Comparison of ENCODE assay signal across 10 cellular contexts in genomic region chr2:101998556-101999121, GRCh38. TPM values are rescaled to one million over a fixed set of nuclear protein-coding genes. Genes with fewer than 3 reads are reported as not detected.
DNase-seq lines count a peak whose midpoint lies in the region; ATAC-seq, FAIRE-seq and TF ChIP-seq lines count a peak whose summit lies in the region.
"Had no signal": no experiment of that assay in that cellular context is flagged by ENCODE, and none has a peak within 500 bp of the region (broad histone marks: within the 10 kb centered on the region; RNA-seq: fewer than 3 reads in every experiment).

No MANE protein-coding gene starts in this region.

- no TSS peak for BruUV-seq in GM12878 (replicated peaks; lab: Mats Ljungman, UMichigan)

- no peaks in the 10 kb centered on the region for H3K79me2 ChIP-seq in Loucy (ENCODE audit: insufficient read depth, low read length)
- no peaks in the 10 kb centered on the region; the same call in 1 of the 2 replicates for H3K79me2 ChIP-seq in GM12878 (ENCODE audit: control insufficient read depth, insufficient read depth, low read length)
- H3K79me2 ChIP-seq in smooth muscle cell (ENCODE audit: low read depth) = no peaks in the 10 kb centered on the region

- RAD21 ChIA-PET in GM12878 (lab: Charles Lee; ENCODE audit: unreplicated experiment) = interaction anchor here (0.8 to 4.3 kb wide), 10 partner anchors 8 to 242 kb away, joined by 3 to 59 read pairs (median 12); no protein-coding TSS in a partner anchor

- H3F3A ChIP-seq in Loucy (ENCODE audit: low read depth) (no peaks in the 10 kb centered on the region), smooth muscle cell (ENCODE audit: low read depth) (no peaks in the 10 kb centered on the region)

- POLR2A ChIA-PET in GM12878 (lab: Charles Lee) = interaction anchor here (0.5 to 1.6 kb wide), 4 partner anchors 10 to 242 kb away, joined by 3 to 7 read pairs (median 3); no protein-coding TSS in a partner anchor

- H2AFZ ChIP-seq in Loucy (ENCODE audit: low read length) = no peak overlapping the region
- H2AFZ ChIP-seq in GM12878 (ENCODE audit: control insufficient read depth, low read depth, low read length) = peak overlapping the region; percentile 33; the same call in 1 of the 2 replicates
- no peak overlapping the region for H2AFZ ChIP-seq in smooth muscle cell (ENCODE audit: low read depth)

- in situ Hi-C loops in GM12878 (cut with MboI) = no loop called here

- H3K4me2 ChIP-seq in Loucy (ENCODE audit: low read depth, low read length, poor library complexity, severe bottlenecking) (no peak overlapping the region), GM12878 (ENCODE audit: control insufficient read depth, insufficient read depth) (no peak overlapping the region; the same call in 1 of the 2 replicates), smooth muscle cell (no peak overlapping the region)

- peak overlapping the region; percentile 50; the same call in 1 of the 2 replicates for H3K27ac ChIP-seq in GM12878 (ENCODE audit: control insufficient read depth, insufficient read depth)
- no peak overlapping the region for H3K27ac ChIP-seq in smooth muscle cell (ENCODE audit: low read depth)

- intact Hi-C loops in GM12878 (cut with micrococcal nuclease; ENCODE audit: unreplicated experiment) = no loop called here

- TF ChIP-seq RAD21 in GM12878 (IDR thresholded peaks at IDR 0.05; ENCODE audit: insufficient read depth, low read depth, low read length) = no peak

- DNase-seq in activated effector memory CD4-positive, alpha-beta T cell treated with anti-CD3 and anti-CD28 coated beads, Interleukin-2, amount 50 U/mL, for 16 hours = peak; percentile 69
- DNase-seq in activated effector memory CD4-positive, alpha-beta T cell treated with Interleukin-2 at 50 U/mL for 16 hours = no peak
- DNase-seq in GM12878 (ENCODE audit: low read depth, low spot score) (no peak), C1 segment of cervical spinal cord (lab: John Stamatoyannopoulos, UW) (no peak), smooth muscle cell (lab: John Stamatoyannopoulos, UW; ENCODE audit: unreplicated experiment) (no peak)
- no peak for DNase-seq in stimulated activated naive CD8-positive, alpha-beta T cell treated with anti-CD3 and anti-CD28 coated beads, Interleukin-15, Interleukin-2, amounts not matched to agents 100 U/mL and 50 U/mL, for 24 hours
- DNase-seq: natural killer cell, NCI-H446 had no signal

- no peak for TF ChIP-seq EP300 in GM12878 (IDR thresholded peaks at IDR 0.05; ENCODE audit: borderline replicate concordance in 1 of 2, control insufficient read depth in 1 of 2, low read depth in 2 of 2, low read length in 2 of 2)

- 14% methylated on average over 3 of the region's 3 CpGs for WGBS in GM12878 (ENCODE audit: insufficient coverage, insufficient replicate concordance, low lambda C conversion rate, missing lambda C conversion rate)
- WGBS in smooth muscle cell (ENCODE audit: low lambda C conversion rate) = 87% methylated on average over 3 of the region's 3 CpGs

- no peaks in the 10 kb centered on the region for H3K9me2 ChIP-seq in Loucy (replicated peaks; ENCODE audit: low read depth, low read length)

- H3K4me1 ChIP-seq in Loucy (ENCODE audit: insufficient read depth, low read length, poor library complexity, severe bottlenecking) (no peaks in the 10 kb centered on the region), GM12878 (ENCODE audit: control insufficient read depth, insufficient read depth, low read length) (peaks cover 6% of the 10 kb centered on the region), smooth muscle cell (ENCODE audit: low read depth) (no peaks in the 10 kb centered on the region)

- H3K4me3 ChIP-seq in Loucy (ENCODE audit: low read length, poor library complexity, severe bottlenecking) (no peak overlapping the region), GM12878 (no peak overlapping the region), smooth muscle cell (no peak overlapping the region)

- no peaks in the 10 kb centered on the region for H4K20me1 ChIP-seq in Loucy (ENCODE audit: insufficient read depth, low read length, poor library complexity, severe bottlenecking)
- H4K20me1 ChIP-seq in GM12878 (ENCODE audit: control insufficient read depth, insufficient read depth) = no peaks in the 10 kb centered on the region
- no peaks in the 10 kb centered on the region for H4K20me1 ChIP-seq in smooth muscle cell (ENCODE audit: low read depth)

- H3K27me3 ChIP-seq in Loucy (ENCODE audit: insufficient read depth, low read length, poor library complexity, severe bottlenecking) = no peaks in the 10 kb centered on the region
- H3K27me3 ChIP-seq in GM12878 (replicated peaks in 1 of 2; ENCODE audit: control insufficient read depth in 2 of 2, insufficient read depth in 2 of 2, low read length in 1 of 2) = no peaks in the 10 kb centered on the region; a peak in 2 of 4 replicates
- H3K27me3 ChIP-seq in smooth muscle cell (ENCODE audit: low read depth) = peaks cover 13% of the 10 kb centered on the region

- SMC1A ChIA-PET in GM12878 (lab: Charles Lee; ENCODE audit: uncharacterized antibody, unreplicated experiment) = interaction anchor here (0.8 to 4.8 kb wide), 20 partner anchors 8 to 996 kb away, joined by 3 to 64 read pairs (median 6); no protein-coding TSS in a partner anchor

- FAIRE-seq in GM12878 (lab: Jason Lieb, UNC) = no peak

- CTCF ChIA-PET in GM12878 (lab: Yijun Ruan, JAX) = interaction anchor here (1.0 to 4.3 kb wide), 13 partner anchors 9 to 242 kb away, joined by 3 to 71 read pairs (median 6); no protein-coding TSS in a partner anchor

- H3K9ac ChIP-seq in Loucy (ENCODE audit: low read depth, low read length, poor library complexity, severe bottlenecking) = no peak overlapping the region
- H3K9ac ChIP-seq in GM12878 (ENCODE audit: control insufficient read depth, insufficient read depth, low read length) = no peak overlapping the region
- H3K9ac ChIP-seq in smooth muscle cell (ENCODE audit: low read depth) = no peak overlapping the region

- TF ChIP-seq CTCF in Loucy (conservative IDR thresholded peaks at IDR 0.05; ENCODE audit: low read length) (peak; percentile 37), GM12878 (IDR thresholded peaks at IDR 0.05 in 2 of 3, conservative IDR thresholded peaks at IDR 0.05 in 1 of 3; ENCODE audit: control insufficient read depth in 2 of 3, extremely low read depth in 1 of 3, insufficient read depth in 1 of 3, low read depth in 3 of 3, low read length in 3 of 3) (no peak; a peak in 1 of 6 replicates), smooth muscle cell (IDR thresholded peaks at IDR 0.05; ENCODE audit: borderline replicate concordance, insufficient read depth, poor library complexity, severe bottlenecking) (no peak)

- H3K9me3 ChIP-seq in Loucy (ENCODE audit: insufficient read depth, low read depth, low read length) = no peaks in the 10 kb centered on the region
- H3K9me3 ChIP-seq in GM12878 (replicated peaks; ENCODE audit: control insufficient read depth, insufficient read depth, low read length) = no peaks in the 10 kb centered on the region
- no peaks in the 10 kb centered on the region for H3K9me3 ChIP-seq in smooth muscle cell (replicated peaks; ENCODE audit: low read depth)

- no peak for TF ChIP-seq POLR2A in GM12878 (IDR thresholded peaks at IDR 0.05; ENCODE audit: low read depth, low read length)

- H3K36me3 ChIP-seq in Loucy (ENCODE audit: insufficient read depth, low read length) = no peaks in the 10 kb centered on the region
- no peaks in the 10 kb centered on the region for H3K36me3 ChIP-seq in GM12878 (ENCODE audit: control insufficient read depth in 2 of 2, insufficient read depth in 2 of 2, low read length in 1 of 2)
- H3K36me3 ChIP-seq in smooth muscle cell (ENCODE audit: low read depth) = no peaks in the 10 kb centered on the region

- peak; percentile 71 for ATAC-seq in GM12878
- ATAC-seq in stimulated activated naive CD8-positive, alpha-beta T cell treated with anti-CD3 and anti-CD28 coated beads, Interleukin-15, Interleukin-2, amounts not matched to agents 100 U/mL and 50 U/mL, for 24 hours = peak; percentile 65
- ATAC-seq in GM19324 (IDR thresholded peaks at IDR 0.05; ENCODE audit: low FRiP score, unreplicated experiment) = no peak
- ATAC-seq: natural killer cell had no signal

RNA-seq across cellular contexts. Expression of gene IL1R2, which starts 6.9 kb away (rescaled TPM):
- 2.3 and 4.4 TPM in 2 replicates for total RNA-seq in GM12878 (2013; cell fraction: nucleolus; rRNA removed)
- total RNA-seq in GM12878 (2014; rRNA removed) (0.33 and 1.4 TPM in 2 replicates), GM12878 (2014; rRNA removed; fragmentation: Illumina TruSeq; extraction: Trizol) (0.41 and 0.54 TPM in 2 replicates), GM12878 (2021) (0.35 and 0.64 TPM in 2 replicates), smooth muscle cell (0.90 and 4.2 TPM in 2 replicates)
- 3.1 TPM for polyA plus RNA-seq in GM12878 (2011; ENCODE audit: low read depth)
- polyA plus RNA-seq in GM12878 (2011; rRNA removed) (6.4 and 7.1 TPM in 2 replicates), GM12878 (2014; fragmentation: Illumina TruSeq; extraction: Trizol) (0.53 and 0.71 TPM in 2 replicates), GM12878 (2014; fragmentation: Nextera tagmentation; extraction: Ambion mirVana) (under 1 TPM; 0.44 to 0.60 TPM), GM12878 (2014; rRNA removed) (0.36 and 0.55 TPM in 2 replicates), GM12878 (2016; fragmentation: Nextera tagmentation; extraction: Ambion mirVana) (1 to 10 TPM; 2.2 to 2.6 TPM), smooth muscle cell (0.42 and 0.78 TPM in 2 replicates)
- polyA plus RNA-seq in GM12878 (2011; cell fraction: cytosol; rRNA removed) = 6.0 and 7.2 TPM in 2 replicates
- 4.4 and 4.8 TPM in 2 replicates for polyA plus RNA-seq in GM12878 (2011; cell fraction: nucleus; rRNA removed)
- 2.5 and 5.5 TPM in 2 replicates for polyA plus RNA-seq in GM12878 (2012)
- polyA minus RNA-seq in GM12878 (2011; rRNA and poly(A)+ RNA removed) = 3.3 and 4.2 TPM in 2 replicates
- polyA minus RNA-seq in GM12878 (2011; cell fraction: cytosol; rRNA and poly(A)+ RNA removed) = 2.0 TPM in 1 of 2 replicates, not detected in the other
- polyA minus RNA-seq in GM12878 (2011; cell fraction: nucleus; rRNA and poly(A)+ RNA removed) = 1.1 and 1.5 TPM in 2 replicates
